8 cellular contexts compared by ENCODE assay signal in the genomic region with DNA sequence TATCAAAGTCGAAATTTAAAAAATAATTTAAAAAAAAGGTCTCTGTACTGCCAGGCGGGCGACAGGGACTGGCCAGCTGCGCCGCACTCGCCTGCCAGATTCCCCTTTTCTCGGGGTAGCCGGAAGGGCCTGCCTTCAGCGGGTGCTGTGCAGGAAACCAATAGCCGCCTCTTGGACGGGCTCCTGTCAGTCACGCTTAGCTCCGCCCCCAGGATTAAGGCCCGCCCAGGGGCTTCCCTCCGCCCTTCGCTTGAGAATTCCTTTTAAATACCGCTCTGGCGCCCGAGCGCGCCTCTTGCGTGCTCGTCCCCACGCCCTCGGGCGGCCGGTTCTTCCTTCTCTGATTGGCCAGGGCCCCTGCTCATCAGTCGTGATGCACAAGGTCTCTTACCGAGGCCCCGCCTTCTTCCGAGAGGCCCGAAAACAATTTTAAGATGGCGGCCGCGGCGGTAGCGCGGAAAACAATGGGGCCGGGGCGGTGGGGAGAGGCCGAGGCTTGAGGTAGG. TPM values are rescaled to one million over a fixed set of nuclear protein-coding genes. Genes with fewer than 3 reads are reported as not detected.
DNase-seq lines count a peak whose midpoint lies in the region; ATAC-seq, FAIRE-seq and TF ChIP-seq lines count a peak whose summit lies in the region.

A gene with protein sequence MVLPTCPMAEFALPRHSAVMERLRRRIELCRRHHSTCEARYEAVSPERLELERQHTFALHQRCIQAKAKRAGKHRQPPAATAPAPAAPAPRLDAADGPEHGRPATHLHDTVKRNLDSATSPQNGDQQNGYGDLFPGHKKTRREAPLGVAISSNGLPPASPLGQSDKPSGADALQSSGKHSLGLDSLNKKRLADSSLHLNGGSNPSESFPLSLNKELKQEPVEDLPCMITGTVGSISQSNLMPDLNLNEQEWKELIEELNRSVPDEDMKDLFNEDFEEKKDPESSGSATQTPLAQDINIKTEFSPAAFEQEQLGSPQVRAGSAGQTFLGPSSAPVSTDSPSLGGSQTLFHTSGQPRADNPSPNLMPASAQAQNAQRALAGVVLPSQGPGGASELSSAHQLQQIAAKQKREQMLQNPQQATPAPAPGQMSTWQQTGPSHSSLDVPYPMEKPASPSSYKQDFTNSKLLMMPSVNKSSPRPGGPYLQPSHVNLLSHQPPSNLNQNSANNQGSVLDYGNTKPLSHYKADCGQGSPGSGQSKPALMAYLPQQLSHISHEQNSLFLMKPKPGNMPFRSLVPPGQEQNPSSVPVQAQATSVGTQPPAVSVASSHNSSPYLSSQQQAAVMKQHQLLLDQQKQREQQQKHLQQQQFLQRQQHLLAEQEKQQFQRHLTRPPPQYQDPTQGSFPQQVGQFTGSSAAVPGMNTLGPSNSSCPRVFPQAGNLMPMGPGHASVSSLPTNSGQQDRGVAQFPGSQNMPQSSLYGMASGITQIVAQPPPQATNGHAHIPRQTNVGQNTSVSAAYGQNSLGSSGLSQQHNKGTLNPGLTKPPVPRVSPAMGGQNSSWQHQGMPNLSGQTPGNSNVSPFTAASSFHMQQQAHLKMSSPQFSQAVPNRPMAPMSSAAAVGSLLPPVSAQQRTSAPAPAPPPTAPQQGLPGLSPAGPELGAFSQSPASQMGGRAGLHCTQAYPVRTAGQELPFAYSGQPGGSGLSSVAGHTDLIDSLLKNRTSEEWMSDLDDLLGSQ (plus strand): TSS at position 411 of the 506 bp plus-strand sequence. CDS start 291 bp downstream, outside the sequence.

- peak within 1 kb of the TSS; percentile 91 to 93 for H3K27ac Mint-ChIP-seq in T-cell

- TF ChIP-seq POLR2A in GM12891 (IDR thresholded peaks at IDR 0.05; ENCODE audit: low read depth, low read length) (no peak; the same call in none of the 2 replicates), transverse colon (IDR thresholded peaks at IDR 0.05) (peak; percentile 63)

- CTCF ChIA-PET in T-cell (lab: Charles Lee): interaction anchor here in 1 of 2 donors (0.5 to 1.6 kb wide), 6 partner anchors 17 to 358 kb away, joined by 3 to 6 read pairs (median 4); no protein-coding TSS in a partner anchor

- H3K4me3 ChIP-seq in cardiac muscle cell (peak within 1 kb of the TSS; percentile 82), trophoblast cell (ENCODE audit: low read depth, low read length) (peak within 1 kb of the TSS; percentile 99), transverse colon (peak within 1 kb of the TSS; percentile 76 to 98 (median 89))

- intact Hi-C loops in transverse colon (cut with DNase I; ENCODE audit: low total_unique reads): loop anchor here (5.0 kb wide), 1 partner anchor 75 kb away; a partner anchor contains a TSS

- peak within 1 kb of the TSS; percentile 78 for H2BK5ac ChIP-seq in trophoblast cell (ENCODE audit: low read depth, low read length, poor library complexity)

- peaks cover 21% of the 10 kb centered on the region for H3K36me3 Mint-ChIP-seq in T-cell

- POLR2A ChIA-PET in T-cell (lab: Charles Lee): interaction anchor here in 1 of 2 donors (1.3 to 1.5 kb wide), 2 partner anchors 32 to 109 kb away, joined by 3 to 12 read pairs; a partner anchor contains a TSS

- H3K14ac ChIP-seq in trophoblast cell (ENCODE audit: low read length): peak within 1 kb of the TSS; percentile 99

- H3K36me3 ChIP-seq in cardiac muscle cell (peaks cover 29% of the 10 kb centered on the region), trophoblast cell (ENCODE audit: control insufficient read depth in 1 of 2, insufficient read depth in 2 of 2, low read length in 2 of 2) (peaks cover 8 to 15% of the 10 kb centered on the region in 2 experiments), transverse colon (peaks cover 0 to 28% (median 13%) of the 10 kb centered on the region in 4 donors)

- peaks cover 8% of the 10 kb centered on the region for H3K79me1 ChIP-seq in trophoblast cell (ENCODE audit: low read length)

- peak within 1 kb of the TSS; percentile 57 for H3K4ac ChIP-seq in trophoblast cell (ENCODE audit: low read depth, low read length)

- H3K9me3 Mint-ChIP-seq in T-cell: no peaks in the 10 kb centered on the region

- H4K12ac ChIP-seq in trophoblast cell (ENCODE audit: low read depth, low read length): peak within 1 kb of the TSS; percentile 98

- H3K18ac ChIP-seq in trophoblast cell (ENCODE audit: low read length): peak within 1 kb of the TSS; percentile 97

- peak; percentile 93 for FAIRE-seq in GM12891 (lab: Jason Lieb, UNC)

- H4K91ac ChIP-seq in trophoblast cell (ENCODE audit: low read depth, low read length): peak within 1 kb of the TSS; percentile 71

- H3K9me3 ChIP-seq in cardiac muscle cell (ENCODE audit: low read depth) (no peaks in the 10 kb centered on the region), trophoblast cell (ENCODE audit: insufficient read depth, low read depth, low read length) (no peaks in the 10 kb centered on the region), transverse colon (no peaks in the 10 kb centered on the region)

- peak; percentile 89 for DNase-seq in GM12891 (ENCODE audit: insufficient read length, low spot score)
- DNase-seq in NCI-H1436 treated with DMSO at 0.1 percent for 48 hours (lab: John Stamatoyannopoulos, UW): peak; percentile 87
- peak; percentile 98 to 100 (median 100) for DNase-seq in T-cell
- peak; percentile 100 for DNase-seq in cardiac muscle cell (ENCODE audit: low read depth in 1 of 2, low spot score in 1 of 2)
- DNase-seq in trophoblast cell: peak; percentile 100
- peak; percentile 100 for DNase-seq in transverse colon

- peak within 1 kb of the TSS; percentile 54 for H2BK12ac ChIP-seq in trophoblast cell (ENCODE audit: low read length)

- peak within 1 kb of the TSS; percentile 86 for H3K27ac ChIP-seq in adipose tissue (ENCODE audit: low read depth, low read length)
- H3K27ac ChIP-seq in cardiac muscle cell: peak within 1 kb of the TSS; percentile 99
- H3K27ac ChIP-seq in trophoblast cell (ENCODE audit: low read depth, low read length): peak within 1 kb of the TSS; percentile 86
- peak within 1 kb of the TSS; percentile 97 to 99 (median 99) for H3K27ac ChIP-seq in transverse colon

- no peaks in the 10 kb centered on the region for H3K27me3 Mint-ChIP-seq in T-cell

- no peak for TF ChIP-seq CTCF in cardiac muscle cell (IDR thresholded peaks at IDR 0.05; ENCODE audit: low read depth, low read length)
- no peak for TF ChIP-seq CTCF in transverse colon (IDR thresholded peaks at IDR 0.05)

- TF ChIP-seq EP300 in transverse colon (IDR thresholded peaks at IDR 0.05; ENCODE audit: low read depth): no peak

- H2AK5ac ChIP-seq in trophoblast cell (ENCODE audit: low read length): peak within 1 kb of the TSS; percentile 99

- H3K4me1 ChIP-seq in cardiac muscle cell (ENCODE audit: low read depth) (peaks cover 24% of the 10 kb centered on the region), trophoblast cell (ENCODE audit: control insufficient read depth in 1 of 2, insufficient read depth in 2 of 2, low read length in 2 of 2) (no peaks in the 10 kb centered on the region), transverse colon (peaks cover 22 to 49% (median 31%) of the 10 kb centered on the region in 4 donors)

- no peak within 1 kb of the TSS for H3K23ac ChIP-seq in trophoblast cell (ENCODE audit: low read length)

- H4K8ac ChIP-seq in trophoblast cell (ENCODE audit: low read depth, low read length): peak within 1 kb of the TSS; percentile 90

- no peaks in the 10 kb centered on the region for H3K27me3 ChIP-seq in cardiac muscle cell
- H3K27me3 ChIP-seq in trophoblast cell (ENCODE audit: insufficient read depth, low read length): no peaks in the 10 kb centered on the region
- H3K27me3 ChIP-seq in transverse colon: no peaks in the 10 kb centered on the region

- peaks cover 21% of the 10 kb centered on the region for H3K79me2 ChIP-seq in trophoblast cell (ENCODE audit: control insufficient read depth, insufficient read depth, low read length, poor library complexity)

- 0 to 1% (median 1%) methylated on average over 41 of the region's 41 CpGs for WGBS in adipose tissue, 3 donors
- WGBS in trophoblast cell (ENCODE audit: extremely low coverage, insufficient coverage, insufficient read length): no CpG with 5 or more reads among the region's 41 CpGs
- WGBS in transverse colon (ENCODE audit: low coverage in 1 of 2), 2 donors: 0% methylated on average over 9 to 41 of the region's 41 CpGs

- H2BK120ac ChIP-seq in trophoblast cell (ENCODE audit: insufficient read depth, low read length, poor library complexity): peak within 1 kb of the TSS; percentile 80

- peak within 1 kb of the TSS; percentile 86 for H2AFZ ChIP-seq in trophoblast cell (ENCODE audit: insufficient read depth, low read length, poor library complexity)

- in situ Hi-C loops in transverse colon (cut with MboI; ENCODE audit: low pct_ligation_motif_present in 1 of 4, low pct_unique_long_range_greater_than_20kb in 1 of 4, low sequenced_read_pairs in 3 of 4): no loop called here

- H3K4me3 Mint-ChIP-seq in T-cell: peak within 1 kb of the TSS; percentile 91 to 95 (median 94)

- ATAC-seq in HG02840 (IDR thresholded peaks at IDR 0.05; ENCODE audit: low FRiP score, unreplicated experiment) (peak; percentile 95), T-cell (replicated peaks in 1 of 4) (peak; percentile 93 to 97 (median 96))

- peak within 1 kb of the TSS; percentile 95 for H3K9ac ChIP-seq in trophoblast cell (ENCODE audit: low read length)

- peak within 1 kb of the TSS; percentile 62 for H3K4me2 ChIP-seq in trophoblast cell (ENCODE audit: low read length)

- H3K4me1 Mint-ChIP-seq in T-cell: peaks cover 31 to 44% (median 41%) of the 10 kb centered on the region in 3 donors

TF ChIP-seq in GM12891, 5 proteins besides CTCF, POLR2A, EP300 and RAD21:
- TF ChIP-seq SPI1 (IDR thresholded peaks at IDR 0.05; ENCODE audit: low read depth, low read length) (no peak), POLR2AphosphoS5 (IDR thresholded peaks at IDR 0.05; ENCODE audit: low read depth, low read length) (peak; percentile 54; the same call in 1 of the 2 replicates), PAX5 (IDR thresholded peaks at IDR 0.05; ENCODE audit: insufficient read depth, low read length, severe bottlenecking) (no peak), TAF1 (IDR thresholded peaks at IDR 0.05; ENCODE audit: low read depth, low read length) (peak; percentile 88), POU2F2 (IDR thresholded peaks at IDR 0.05; ENCODE audit: low read depth, low read length) (no peak)

RNA-seq across cellular contexts. Expression of the gene that starts here (rescaled TPM):
- polyA plus RNA-seq in GM12891 (2012; ENCODE audit: low read depth, missing spikeins): 7.9 TPM
- 10 to 100 TPM; 31.3 to 56.4 (median 50.6) TPM for total RNA-seq in T-cell
- polyA plus RNA-seq in adipose tissue: 10 to 100 TPM in 2 of 3 donors, 1 to 10 TPM in 1; 8.9 to 12.9 (median 10.0) TPM
- total RNA-seq in cardiac muscle cell: 35.8 and 38.8 TPM in 2 replicates
- 14.4 and 24.2 TPM in 2 replicates for polyA plus RNA-seq in cardiac muscle cell
- 26.2 and 29.3 TPM in 2 replicates for polyA plus RNA-seq in trophoblast cell (2013)
- 10 to 100 TPM; 22.8 to 28.7 (median 27.3) TPM for total RNA-seq in transverse colon

Comparison
In these comparisons a context has a peak if more than half of its experiments do, and no peak if none do; other contexts are left out.
1. Peak in every context shown above with its lines: DNase-seq, ATAC-seq, H3K4me3 ChIP-seq and H3K27ac ChIP-seq.